In the genomic region with DNA sequence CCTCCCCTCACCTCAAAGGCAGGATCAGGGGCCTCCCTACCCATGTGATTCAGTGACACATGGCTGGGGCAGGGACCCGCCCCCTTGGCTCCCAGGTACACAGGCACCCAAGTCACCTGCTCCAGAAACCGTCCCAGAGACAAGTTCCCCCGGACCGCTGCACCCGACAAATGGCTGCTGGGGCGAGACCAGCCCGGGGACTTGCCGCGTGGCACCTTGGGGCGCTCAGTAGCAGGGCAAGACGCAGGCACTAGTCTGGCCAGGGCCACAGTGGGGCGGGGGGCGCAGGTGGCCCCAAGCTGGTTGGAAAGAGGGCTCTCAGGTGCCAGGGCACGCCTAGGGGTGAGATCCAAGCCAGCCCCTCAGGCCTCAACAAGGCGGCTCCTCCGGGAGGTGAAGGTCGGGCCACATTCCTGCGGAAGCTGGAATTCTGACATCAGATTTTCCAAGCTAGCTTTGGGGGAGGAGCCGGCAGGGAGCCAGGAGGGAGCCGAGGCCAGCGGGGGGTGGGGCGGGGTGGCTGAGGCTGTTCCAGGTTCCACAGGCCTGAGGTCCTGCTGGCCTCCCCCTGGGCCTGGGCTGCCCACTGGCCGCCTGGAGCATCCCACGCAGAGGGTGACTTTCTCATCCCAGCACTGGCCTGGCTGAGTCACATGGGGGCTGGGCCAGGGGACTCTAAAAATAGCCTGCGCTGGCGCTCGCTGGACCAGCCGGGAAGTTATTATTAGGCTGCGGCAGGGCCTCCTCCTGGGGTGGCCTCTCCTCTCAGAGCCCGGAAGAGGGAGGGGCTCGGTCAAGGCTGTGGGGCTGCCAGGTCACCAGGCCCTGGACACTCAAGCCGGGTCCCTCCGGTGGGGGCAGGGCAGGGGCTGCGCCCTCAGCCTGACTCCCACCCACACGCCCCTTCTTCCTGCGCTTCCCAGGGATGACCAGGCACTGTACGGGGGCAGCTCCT, we compare ENCODE assay signal across 8 cellular contexts. TPM values are rescaled to one million over a fixed set of nuclear protein-coding genes. Genes with fewer than 3 reads are reported as not detected.
DNase-seq lines count a peak whose midpoint lies in the region; ATAC-seq, FAIRE-seq and TF ChIP-seq lines count a peak whose summit lies in the region.

No MANE protein-coding gene starts in this region.

- peak overlapping the region; percentile 95 for H3K27ac Mint-ChIP-seq in mesothelial cell of epicardium
- no peak overlapping the region for H3K27ac Mint-ChIP-seq in activated CD4-positive, alpha-beta memory T cell treated with anti-CD3 and anti-CD28 coated beads, Interleukin-2, amount 10 ng/mL, durations not matched to agents 7 days and 5 days

- H3K4me3 ChIP-seq in Peyer's patch (no peak overlapping the region), esophagus muscularis mucosa (peak overlapping the region; percentile 21 to 43 (median 28)), aorta (ENCODE audit: low read length in 2 of 2) (no peak overlapping the region)

- TF ChIP-seq EP300 in esophagus muscularis mucosa (IDR thresholded peaks at IDR 0.05): no peak

- H3K36me3 ChIP-seq in Peyer's patch (no peaks in the 10 kb centered on the region), esophagus muscularis mucosa (no peaks in the 10 kb centered on the region), aorta (ENCODE audit: control insufficient read depth in 1 of 2, insufficient read depth in 2 of 2, low read length in 1 of 2) (no peaks in the 10 kb centered on the region)

- H3K27me3 Mint-ChIP-seq in mesothelial cell of epicardium (ENCODE audit: low read depth): no peaks in the 10 kb centered on the region
- no peaks in the 10 kb centered on the region for H3K27me3 Mint-ChIP-seq in activated CD4-positive, alpha-beta memory T cell treated with anti-CD3 and anti-CD28 coated beads, Interleukin-2, amount 10 ng/mL, durations not matched to agents 7 days and 5 days

- 18% methylated on average over 5 of the region's 37 CpGs for WGBS in esophagus muscularis mucosa
- WGBS in aorta, 2 donors: 6 to 7% methylated on average over 33 to 37 of the region's 37 CpGs

- H3K4me1 ChIP-seq in Peyer's patch: peaks cover 0 to 43% (median 4%) of the 10 kb centered on the region in 4 donors
- H3K4me1 ChIP-seq in esophagus muscularis mucosa: peaks cover 69 to 73% (median 72%) of the 10 kb centered on the region in 4 donors
- peaks cover 0 to 3% of the 10 kb centered on the region in 2 donors for H3K4me1 ChIP-seq in aorta (ENCODE audit: control insufficient read depth in 1 of 2, insufficient read depth in 2 of 2, low read length in 2 of 2)

- peak; percentile 95 for ATAC-seq in aorta (ENCODE audit: low FRiP score)
- no peak for ATAC-seq in HG03432 (IDR thresholded peaks at IDR 0.05; ENCODE audit: unreplicated experiment)

- no peaks in the 10 kb centered on the region for H3K36me3 Mint-ChIP-seq in mesothelial cell of epicardium
- H3K36me3 Mint-ChIP-seq in activated CD4-positive, alpha-beta memory T cell treated with anti-CD3 and anti-CD28 coated beads, Interleukin-2, amount 10 ng/mL, durations not matched to agents 7 days and 5 days (ENCODE audit: low read depth): no peaks in the 10 kb centered on the region

- no peak for TF ChIP-seq POLR2A in Peyer's patch (IDR thresholded peaks at IDR 0.05)
- no peak for TF ChIP-seq POLR2A in esophagus muscularis mucosa (IDR thresholded peaks at IDR 0.05; ENCODE audit: low read depth)

- peaks cover 56% of the 10 kb centered on the region for H3K4me1 Mint-ChIP-seq in mesothelial cell of epicardium
- no peaks in the 10 kb centered on the region for H3K4me1 Mint-ChIP-seq in activated CD4-positive, alpha-beta memory T cell treated with anti-CD3 and anti-CD28 coated beads, Interleukin-2, amount 10 ng/mL, durations not matched to agents 7 days and 5 days

- H3K27me3 ChIP-seq in Peyer's patch: no peaks in the 10 kb centered on the region
- H3K27me3 ChIP-seq in esophagus muscularis mucosa: no peaks in the 10 kb centered on the region
- H3K27me3 ChIP-seq in aorta (ENCODE audit: control insufficient read depth in 1 of 2, insufficient read depth in 2 of 2, low read length in 1 of 2): no peaks in the 10 kb centered on the region

- peak; percentile 82 for FAIRE-seq in G401.6 (lab: Jason Lieb, UNC)

- peak overlapping the region; percentile 66 for H3K4me3 Mint-ChIP-seq in mesothelial cell of epicardium
- H3K4me3 Mint-ChIP-seq in activated CD4-positive, alpha-beta memory T cell treated with anti-CD3 and anti-CD28 coated beads, Interleukin-2, amount 10 ng/mL, durations not matched to agents 7 days and 5 days: no peak overlapping the region

- POLR2A ChIA-PET in activated CD4-positive, alpha-beta memory T cell treated with anti-CD3 and anti-CD28 coated beads, Interleukin-2, amount 10 ng/mL, durations not matched to agents 7 days and 5 days (lab: Charles Lee): no interaction called here

- H3K9me3 ChIP-seq in Peyer's patch (no peaks in the 10 kb centered on the region), esophagus muscularis mucosa (no peaks in the 10 kb centered on the region), aorta (ENCODE audit: control insufficient read depth, low read length) (no peaks in the 10 kb centered on the region)

- TF ChIP-seq CTCF in Peyer's patch (IDR thresholded peaks at IDR 0.05) (no peak), esophagus muscularis mucosa (IDR thresholded peaks at IDR 0.05) (no peak), mesothelial cell of epicardium (IDR thresholded peaks at IDR 0.05; ENCODE audit: unreplicated experiment) (no peak)

- H3K9me3 Mint-ChIP-seq in mesothelial cell of epicardium: peaks cover 7% of the 10 kb centered on the region
- no peaks in the 10 kb centered on the region for H3K9me3 Mint-ChIP-seq in activated CD4-positive, alpha-beta memory T cell treated with anti-CD3 and anti-CD28 coated beads, Interleukin-2, amount 10 ng/mL, durations not matched to agents 7 days and 5 days

- CTCF ChIA-PET in activated CD4-positive, alpha-beta memory T cell treated with anti-CD3 and anti-CD28 coated beads, Interleukin-2, amount 10 ng/mL, durations not matched to agents 7 days and 5 days (lab: Charles Lee): no interaction called here

- intact Hi-C loops in esophagus muscularis mucosa (cut with DNase I): loop anchor here (5.0 kb wide), 2 partner anchors 50 to 115 kb away; no protein-coding TSS in a partner anchor
- intact Hi-C loops in aorta (cut with DNase I): loop anchor here (1.0 to 5.0 kb wide), 3 partner anchors 20 to 114 kb away; a partner anchor contains a TSS

- H3K27ac ChIP-seq in Peyer's patch: peak overlapping the region; percentile 51 to 78 (median 66)
- peak overlapping the region; percentile 89 to 97 (median 96) for H3K27ac ChIP-seq in esophagus muscularis mucosa (replicated peaks in 1 of 4)
- H3K27ac ChIP-seq in aorta (ENCODE audit: low read depth in 1 of 2, low read length in 2 of 2): peak overlapping the region; percentile 48 to 98

- DNase-seq in Peyer's patch (peak in 2 of 3 donors; percentile 77 to 82), esophagus muscularis mucosa (ENCODE audit: extremely low spot score) (peak; percentile 97), mesothelial cell of epicardium (ENCODE audit: low spot score in 2 of 2, unreplicated experiment in 2 of 2) (peak; percentile 48 to 75), aorta (peak; percentile 96 to 97)
- no peak for DNase-seq in activated CD4-positive, alpha-beta memory T cell treated with anti-CD3 and anti-CD28 coated beads, Interleukin-2, amount 10 ng/mL, durations not matched to agents 7 days and 5 days
- DNase-seq in stimulated activated CD4-positive, alpha-beta T cell treated with anti-CD3 and anti-CD28 coated beads, Interleukin-12 subunit alpha, Interleukin-12 subunit beta, amount 100 ng/mL, for 4 hours: no peak

RNA-seq across cellular contexts. Expression of a gene that starts 20.5 kb away (rescaled TPM):
- 10 to 100 TPM; 33.8 to 76.4 (median 38.1) TPM for total RNA-seq in Peyer's patch
- total RNA-seq in esophagus muscularis mucosa: 100 to 1,000 TPM; 234 to 301 (median 245) TPM
- 36.4 to 41.8 TPM (median 41.0 TPM) in 3 replicates for total RNA-seq in mesothelial cell of epicardium
- 100 to 1,000 TPM in 1 of 2 donors, 10 to 100 TPM in 1; 66.4 to 112 TPM for total RNA-seq in aorta
- polyA plus RNA-seq in aorta: 10 to 100 TPM; 37.7 to 43.4 TPM
- 1 to 10 TPM; 9.3 to 9.5 TPM for total RNA-seq in activated CD4-positive, alpha-beta memory T cell treated with anti-CD3 and anti-CD28 coated beads, Interleukin-2, amount 10 ng/mL, durations not matched to agents 7 days and 5 days

Comparison
In these comparisons a context has a peak if more than half of its experiments do, and no peak if none do; other contexts are left out.
1. DNase-seq: peak in Peyer's patch (2 of 3), esophagus muscularis mucosa (single experiment), mesothelial cell of epicardium (2 of 2) and aorta (2 of 2); none in activated CD4-positive, alpha-beta memory T cell treated with anti-CD3 and anti-CD28 coated beads, Interleukin-2, amount 10 ng/mL, durations not matched to agents 7 days and 5 days (single experiment) and stimulated activated CD4-positive, alpha-beta T cell treated with anti-CD3 and anti-CD28 coated beads, Interleukin-12 subunit alpha, Interleukin-12 subunit beta, amount 100 ng/mL, for 4 hours (single experiment).
2. H3K4me3 ChIP-seq: peak in esophagus muscularis mucosa (4 of 4); none in Peyer's patch (0 of 4) and aorta (0 of 2).
3. Peak in every context shown above with its lines, with median percentiles within 50 percentile points of each other: H3K27ac ChIP-seq.